ENCODE assay signal across 13 cellular contexts in genomic region chr4:156933633-156934258, GRCh38. TPM values are rescaled to one million over a fixed set of nuclear protein-coding genes. Genes with fewer than 3 reads are reported as not detected.
DNase-seq lines count a peak whose midpoint lies in the region; ATAC-seq, FAIRE-seq and TF ChIP-seq lines count a peak whose summit lies in the region.
"Had no signal": no experiment of that assay in that cellular context is flagged by ENCODE, and none has a peak within 500 bp of the region (broad histone marks: within the 10 kb centered on the region; RNA-seq: fewer than 3 reads in every experiment).

No MANE protein-coding gene starts in this region.

- H3K4me3 Mint-ChIP-seq in nephron progenitor cell, result no peak overlapping the region
- no peak overlapping the region for H3K4me3 Mint-ChIP-seq in activated CD4-positive, alpha-beta memory T cell treated with anti-CD3 and anti-CD28 coated beads for 36 hours

- BruUV-seq in Panc1 (replicated peaks; lab: Mats Ljungman, UMichigan), result no TSS peak
- no TSS peak for BruUV-seq in endothelial cell of umbilical vein (replicated peaks; lab: Mats Ljungman, UMichigan)

- H3K36me3 ChIP-seq in Panc1 (ENCODE audit: control insufficient read depth, insufficient read depth, low read length) (no peaks in the 10 kb centered on the region), endothelial cell of umbilical vein (ENCODE audit: control insufficient read depth in 2 of 2, extremely low read depth in 1 of 2, insufficient read depth in 2 of 2, low read length in 2 of 2) (no peaks in the 10 kb centered on the region)

- FAIRE-seq in endothelial cell of umbilical vein (lab: Jason Lieb, UNC), result peak; percentile 81
- FAIRE-seq: GM12878 had no signal

- H3K79me2 ChIP-seq in endothelial cell of umbilical vein (ENCODE audit: control insufficient read depth, insufficient read depth, low read length), result no peaks in the 10 kb centered on the region

- H3K27ac ChIP-seq in Panc1 (ENCODE audit: low read length) (peak overlapping the region; percentile 54), endothelial cell of umbilical vein (ENCODE audit: insufficient read depth, low read depth, low read length) (no peak overlapping the region)

- H3K4me2 ChIP-seq in endothelial cell of umbilical vein (ENCODE audit: insufficient read depth, low read length), result no peak overlapping the region

- peaks cover 25% of the 10 kb centered on the region for H3K9me3 Mint-ChIP-seq in nephron progenitor cell
- H3K9me3 Mint-ChIP-seq in activated CD4-positive, alpha-beta memory T cell treated with anti-CD3 and anti-CD28 coated beads for 36 hours, result peaks cover 9% of the 10 kb centered on the region

- DNase-seq in EH (ENCODE audit: low read depth) (peak; percentile 93), Panc1 (ENCODE audit: low read depth, low spot score) (no peak), endothelial cell of umbilical vein (ENCODE audit: low read depth, low spot score) (peak; percentile 46), nephron progenitor cell (no peak), DMS79 treated with DMSO at 0.1 percent for 48 hours (lab: John Stamatoyannopoulos, UW) (no peak), cortex of kidney (lab: John Stamatoyannopoulos, UW) (no peak)
- DNase-seq in activated CD4-positive, alpha-beta memory T cell treated with anti-CD3 and anti-CD28 coated beads for 36 hours, result no peak
- no peak for DNase-seq in activated CD4-positive, alpha-beta T cell treated with anti-CD3 and anti-CD28 coated beads, Interleukin-2, amount 50 U/mL, for 4 hours
- DNase-seq: activated naive CD4-positive, alpha-beta T cell; NCI-H1048; NCI-H526 treated with DMSO at 0.1 percent for 48 hours had no signal

- no peaks in the 10 kb centered on the region for H3K9me3 ChIP-seq in Panc1 (ENCODE audit: control insufficient read depth, insufficient read depth, low read depth, low read length)
- H3K9me3 ChIP-seq in endothelial cell of umbilical vein (replicated peaks; ENCODE audit: control insufficient read depth, insufficient read depth, low read length), result no peaks in the 10 kb centered on the region

- no peak for TF ChIP-seq POLR2A in endothelial cell of umbilical vein (IDR thresholded peaks at IDR 0.05; ENCODE audit: low read depth, low read length)

- peak overlapping the region; percentile 32 for H3K27ac Mint-ChIP-seq in nephron progenitor cell
- no peak overlapping the region for H3K27ac Mint-ChIP-seq in activated CD4-positive, alpha-beta memory T cell treated with anti-CD3 and anti-CD28 coated beads for 36 hours

- peak; percentile 89 for ATAC-seq in Panc1
- ATAC-seq: GM12878 had no signal

- H3K4me3 ChIP-seq in Panc1 (ENCODE audit: low read depth in 2 of 2, low read length in 2 of 2), result no peak overlapping the region
- no peak overlapping the region for H3K4me3 ChIP-seq in endothelial cell of umbilical vein (replicated peaks in 1 of 3; ENCODE audit: insufficient read depth in 1 of 3, low read depth in 1 of 3, low read length in 3 of 3)
- H3K4me3 ChIP-seq: GM12878, skin epidermis had no signal

- H3K27me3 ChIP-seq in Panc1 (ENCODE audit: control insufficient read depth, insufficient read depth, low read length), result no peaks in the 10 kb centered on the region
- no peaks in the 10 kb centered on the region for H3K27me3 ChIP-seq in endothelial cell of umbilical vein (ENCODE audit: control insufficient read depth in 2 of 2, insufficient read depth in 2 of 2, low read length in 2 of 2)

- H3K4me1 Mint-ChIP-seq in nephron progenitor cell, result peaks cover 26% of the 10 kb centered on the region
- H3K4me1 Mint-ChIP-seq in activated CD4-positive, alpha-beta memory T cell treated with anti-CD3 and anti-CD28 coated beads for 36 hours (ENCODE audit: low read depth), result no peaks in the 10 kb centered on the region

- dilution Hi-C loops in endothelial cell of umbilical vein (cut with MboI; ENCODE audit: extremely low pct_ligation_motif_present, low sequenced_read_pairs), result no loop called here

- H4K20me1 ChIP-seq in endothelial cell of umbilical vein (replicated peaks; ENCODE audit: control insufficient read depth, extremely low read depth, insufficient read depth, low read length), result no peaks in the 10 kb centered on the region

- intact Hi-C loops in Panc1 (cut with micrococcal nuclease; ENCODE audit: unreplicated experiment), result no loop called here
- intact Hi-C loops in endothelial cell of umbilical vein (cut with micrococcal nuclease), result no loop called here
- intact Hi-C loops in activated CD4-positive, alpha-beta memory T cell treated with anti-CD3 and anti-CD28 coated beads for 36 hours (cut with micrococcal nuclease), result no loop called here

- no peaks in the 10 kb centered on the region for H3K9me1 ChIP-seq in endothelial cell of umbilical vein (replicated peaks; ENCODE audit: control insufficient read depth, extremely low read depth, insufficient read depth, low read length)

- H3K9ac ChIP-seq in endothelial cell of umbilical vein (replicated peaks; ENCODE audit: extremely low read depth, insufficient read depth, low read length), result no peak overlapping the region

- CTCF ChIA-PET in Panc1 (lab: Charles Lee), result no interaction called here
- CTCF ChIA-PET in endothelial cell of umbilical vein (lab: Charles Lee), result interaction anchor here (0.7 kb wide), 1 partner anchor 12 kb away, joined by 3 read pairs; no protein-coding TSS in a partner anchor
- CTCF ChIA-PET in activated CD4-positive, alpha-beta memory T cell treated with anti-CD3 and anti-CD28 coated beads for 36 hours (lab: Charles Lee), result no interaction called here

- no peak for TF ChIP-seq CTCF in Panc1 (IDR thresholded peaks at IDR 0.05)
- TF ChIP-seq CTCF in endothelial cell of umbilical vein (IDR thresholded peaks at IDR 0.05; ENCODE audit: extremely low read depth in 1 of 2, insufficient read depth in 1 of 2, low read depth in 1 of 2, low read length in 2 of 2), result no peak
- TF ChIP-seq CTCF in nephron progenitor cell (IDR thresholded peaks at IDR 0.05), result no peak

- in situ Hi-C loops in Panc1 (cut with HindIII; ENCODE audit: low pct_unique_long_range_greater_than_20kb, low sequenced_read_pairs), result no loop called here

- peaks cover 3% of the 10 kb centered on the region for H3K4me1 ChIP-seq in Panc1 (ENCODE audit: control insufficient read depth, insufficient read depth, low read length)
- H3K4me1 ChIP-seq in endothelial cell of umbilical vein (ENCODE audit: control insufficient read depth, extremely low read depth, insufficient read depth, low read length), result peaks cover 8% of the 10 kb centered on the region

- POLR2A ChIA-PET in Panc1 (lab: Charles Lee) (no interaction called here), endothelial cell of umbilical vein (lab: Charles Lee) (no interaction called here)
- POLR2A ChIA-PET in activated CD4-positive, alpha-beta memory T cell treated with anti-CD3 and anti-CD28 coated beads for 36 hours (lab: Charles Lee), result no interaction called here

- H3K36me3 Mint-ChIP-seq in nephron progenitor cell (ENCODE audit: low read depth), result peaks cover 36% of the 10 kb centered on the region
- H3K36me3 Mint-ChIP-seq in activated CD4-positive, alpha-beta memory T cell treated with anti-CD3 and anti-CD28 coated beads for 36 hours, result no peaks in the 10 kb centered on the region

- no peak overlapping the region for H2AFZ ChIP-seq in endothelial cell of umbilical vein (ENCODE audit: low read depth, low read length)

- H3K27me3 Mint-ChIP-seq in nephron progenitor cell (ENCODE audit: low read depth, poor library complexity), result no peaks in the 10 kb centered on the region
- no peaks in the 10 kb centered on the region for H3K27me3 Mint-ChIP-seq in activated CD4-positive, alpha-beta memory T cell treated with anti-CD3 and anti-CD28 coated beads for 36 hours

TF ChIP-seq in endothelial cell of umbilical vein, 7 proteins besides CTCF, POLR2A, EP300 and RAD21:
- TF ChIP-seq MAX (IDR thresholded peaks at IDR 0.05; ENCODE audit: insufficient read depth, insufficient read length) (no peak), JUN (IDR thresholded peaks at IDR 0.05; ENCODE audit: borderline replicate concordance, insufficient read depth, insufficient read length, low read depth) (no peak), EZH2 (IDR thresholded peaks at IDR 0.05; ENCODE audit: borderline replicate concordance, low read depth, low read length, severe bottlenecking) (no peak), GATA2 (IDR thresholded peaks at IDR 0.05; ENCODE audit: insufficient read depth, insufficient read length, low read depth, low read length) (no peak), POLR2AphosphoS5 (IDR thresholded peaks at IDR 0.05; ENCODE audit: insufficient read depth, low read depth, low read length) (no peak), MYC (IDR thresholded peaks at IDR 0.05; ENCODE audit: low read depth, low read length) (no peak), FOS (IDR thresholded peaks at IDR 0.05; ENCODE audit: borderline replicate concordance, insufficient read depth, low read length) (peak; percentile 77)
TF ChIP-seq in endothelial cell of umbilical vein: peak in this region for 1.

RNA-seq across cellular contexts. Expression of gene PDGFC, which starts 37.9 kb away (rescaled TPM):
- total RNA-seq in Panc1 (2021; ENCODE audit: unreplicated experiment), result 14.5 TPM
- polyA plus RNA-seq in Panc1 (2012; ENCODE audit: insufficient read length), result 9.3 TPM
- total RNA-seq in endothelial cell of umbilical vein, result 5.3 and 6.7 TPM in 2 replicates
- 1.9 and 2.7 TPM in 2 replicates for polyA plus RNA-seq in endothelial cell of umbilical vein
- polyA plus RNA-seq in endothelial cell of umbilical vein (2011; cell fraction: cytosol; rRNA removed), result 3.2 and 3.4 TPM in 2 replicates
- polyA plus RNA-seq in endothelial cell of umbilical vein (2011; cell fraction: nucleus; rRNA removed), result 5.7 and 6.3 TPM in 2 replicates
- polyA plus RNA-seq in endothelial cell of umbilical vein (2012), result 9.2 and 15.9 TPM in 2 replicates
- polyA minus RNA-seq in endothelial cell of umbilical vein, result 10.5 and 17.8 TPM in 2 replicates
- polyA minus RNA-seq in endothelial cell of umbilical vein (2011; cell fraction: cytosol; rRNA and poly(A)+ RNA removed), result not detected
- 25.2 and 29.9 TPM in 2 replicates for polyA minus RNA-seq in endothelial cell of umbilical vein (2011; cell fraction: nucleus; rRNA and poly(A)+ RNA removed)
- total RNA-seq in activated CD4-positive, alpha-beta memory T cell treated with anti-CD3 and anti-CD28 coated beads for 36 hours, result not detected

Comparison
In these comparisons a context has a peak if more than half of its experiments do, and no peak if none do; other contexts are left out.
1. DNase-seq: peak in EH (single experiment) and endothelial cell of umbilical vein (single experiment); none in Panc1 (single experiment), nephron progenitor cell (single experiment), activated CD4-positive, alpha-beta memory T cell treated with anti-CD3 and anti-CD28 coated beads for 36 hours (single experiment), DMS79 treated with DMSO at 0.1 percent for 48 hours (single experiment), cortex of kidney (single experiment) and activated CD4-positive, alpha-beta T cell treated with anti-CD3 and anti-CD28 coated beads, Interleukin-2, amount 50 U/mL, for 4 hours (0 of 2).